Comparison of ENCODE assay signal across 8 cellular contexts in genomic region chr7:43869898-43870240, GRCh38. TPM values are rescaled to one million over a fixed set of nuclear protein-coding genes. Genes with fewer than 3 reads are reported as not detected.
A peak's percentile ranks its signal among the peaks of the same experiment; 100 is the strongest.
DNase-seq lines count a peak whose midpoint lies in the region; ATAC-seq and TF ChIP-seq lines count a peak whose summit lies in the region.

No MANE protein-coding gene starts in this region.

- H3K27me3 Mint-ChIP-seq in activated CD4-positive, alpha-beta T cell treated with anti-CD3 and anti-CD28 coated beads, Interleukin-2, amount 10 ng/mL, durations not matched to agents 24 days and 14 days = no peaks in the 10 kb centered on the region

- H2BK15ac ChIP-seq in neuronal stem cell (ENCODE audit: low read length) = no peak overlapping the region

- peak overlapping the region; percentile 97 for H2AFZ ChIP-seq in neuronal stem cell (ENCODE audit: low read length)

- in situ Hi-C loops in GM13977 (cut with MboI; ENCODE audit: low pct_unique_long_range_greater_than_20kb, low sequenced_read_pairs, unreplicated experiment) = no loop called here

- no peaks in the 10 kb centered on the region for H3K79me1 ChIP-seq in neuronal stem cell (ENCODE audit: low read depth, low read length)

- H3K14ac ChIP-seq in neuronal stem cell (ENCODE audit: low read length) = no peak overlapping the region

- no peak for DNase-seq in activated CD4-positive, alpha-beta T cell treated with anti-CD3 and anti-CD28 coated beads, Interleukin-2, amount 10 ng/mL, durations not matched to agents 24 days and 14 days
- DNase-seq in activated CD4-positive, alpha-beta T cell treated with anti-CD3 and anti-CD28 coated beads for 4 hours = no peak
- peak; percentile 92 for DNase-seq in fibroblast of mammary gland (ENCODE audit: low read depth)
- DNase-seq in neuronal stem cell (ENCODE audit: low spot score) = no peak
- DNase-seq in GM13977 (ENCODE audit: low spot score) = no peak

- no peak overlapping the region for H4K8ac ChIP-seq in neuronal stem cell (ENCODE audit: low read depth, low read length)

- intact Hi-C loops in activated CD4-positive, alpha-beta T cell treated with anti-CD3 and anti-CD28 coated beads, Interleukin-2, amount 10 ng/mL, durations not matched to agents 24 days and 14 days (cut with micrococcal nuclease) = loop anchor here (1.0 to 2.0 kb wide), 3 partner anchors 35 to 56 kb away; partner anchors contain the start of genes UBE2D4 and URGCP

- peaks cover 7 to 12% of the 10 kb centered on the region in 2 donors for H3K9me3 ChIP-seq in neuronal stem cell (replicated peaks in 1 of 2; ENCODE audit: control insufficient read depth in 2 of 2, insufficient read depth in 1 of 2, low read depth in 1 of 2, low read length in 2 of 2)

- no peak overlapping the region for H2BK120ac ChIP-seq in neuronal stem cell (ENCODE audit: low read depth, low read length)

- H3K27ac Mint-ChIP-seq in activated CD4-positive, alpha-beta T cell treated with anti-CD3 and anti-CD28 coated beads, Interleukin-2, amount 10 ng/mL, durations not matched to agents 24 days and 14 days = peak overlapping the region; percentile 84

- no peak overlapping the region for H3K23ac ChIP-seq in neuronal stem cell (ENCODE audit: low read depth, low read length, poor library complexity)

- ATAC-seq in HG03442 (IDR thresholded peaks at IDR 0.05; ENCODE audit: unreplicated experiment) (peak; percentile 7), GM19455 (IDR thresholded peaks at IDR 0.05; ENCODE audit: unreplicated experiment) (no peak)

- H2BK5ac ChIP-seq in neuronal stem cell (ENCODE audit: low read length) = no peak overlapping the region

- H3K4ac ChIP-seq in neuronal stem cell (ENCODE audit: low read length) = no peak overlapping the region

- no peak overlapping the region for H2AK5ac ChIP-seq in neuronal stem cell (ENCODE audit: low read depth, low read length)

- H2BK12ac ChIP-seq in neuronal stem cell (ENCODE audit: low read length) = no peak overlapping the region

- peaks cover 18% of the 10 kb centered on the region for H3K4me1 Mint-ChIP-seq in activated CD4-positive, alpha-beta T cell treated with anti-CD3 and anti-CD28 coated beads, Interleukin-2, amount 10 ng/mL, durations not matched to agents 24 days and 14 days

- H3K9me3 Mint-ChIP-seq in activated CD4-positive, alpha-beta T cell treated with anti-CD3 and anti-CD28 coated beads, Interleukin-2, amount 10 ng/mL, durations not matched to agents 24 days and 14 days = no peaks in the 10 kb centered on the region

- H3K4me1 ChIP-seq in neuronal stem cell (ENCODE audit: control insufficient read depth in 2 of 2, insufficient read depth in 1 of 2, low read depth in 1 of 2, low read length in 2 of 2) = peaks cover 3 to 7% of the 10 kb centered on the region in 2 donors

- H3K4me3 ChIP-seq in fibroblast of mammary gland (ENCODE audit: control insufficient read depth, low read depth, low read length) (peak overlapping the region; percentile 76), neuronal stem cell (ENCODE audit: low read length in 2 of 2) (peak overlapping the region; percentile 71 to 94)

- peak overlapping the region; percentile 79 for H3K27ac ChIP-seq in VCaP
- peak overlapping the region; percentile 70 for H3K27ac ChIP-seq in neuronal stem cell (replicated peaks; ENCODE audit: low read length)

- TF ChIP-seq CTCF in VCaP (conservative IDR thresholded peaks at IDR 0.05) (no peak), fibroblast of mammary gland (conservative IDR thresholded peaks at IDR 0.05; ENCODE audit: control insufficient read depth, insufficient read depth, low read depth, low read length) (no peak), GM13977 (IDR thresholded peaks at IDR 0.05; ENCODE audit: extremely low read depth, insufficient read depth, missing control alignments) (no peak)

- H3K4me3 Mint-ChIP-seq in activated CD4-positive, alpha-beta T cell treated with anti-CD3 and anti-CD28 coated beads, Interleukin-2, amount 10 ng/mL, durations not matched to agents 24 days and 14 days = peak overlapping the region; percentile 95

- H3K36me3 ChIP-seq in neuronal stem cell (replicated peaks in 1 of 2; ENCODE audit: control insufficient read depth in 2 of 2, insufficient read depth in 2 of 2, low read length in 2 of 2) = peaks cover 10 to 25% of the 10 kb centered on the region in 2 donors

- WGBS in neuronal stem cell (ENCODE audit: extremely low coverage in 2 of 2, insufficient read length in 2 of 2, insufficient replicate concordance in 1 of 2), 2 donors = no CpG with 5 or more reads among the region's 12 CpGs

- peaks cover 30% of the 10 kb centered on the region for H3K36me3 Mint-ChIP-seq in activated CD4-positive, alpha-beta T cell treated with anti-CD3 and anti-CD28 coated beads, Interleukin-2, amount 10 ng/mL, durations not matched to agents 24 days and 14 days (ENCODE audit: low read depth)

- no peak overlapping the region for H4K91ac ChIP-seq in neuronal stem cell (ENCODE audit: low read depth, low read length, poor library complexity)

- H3K4me2 ChIP-seq in neuronal stem cell (ENCODE audit: insufficient read depth, low read length, poor library complexity, severe bottlenecking) = peak overlapping the region; percentile 77

- no peak overlapping the region for H3K18ac ChIP-seq in neuronal stem cell (ENCODE audit: low read length)

- no peaks in the 10 kb centered on the region for H3K27me3 ChIP-seq in neuronal stem cell (ENCODE audit: control insufficient read depth in 3 of 3, insufficient read depth in 3 of 3, low read depth in 1 of 3, low read length in 3 of 3)

- H3K9ac ChIP-seq in neuronal stem cell (ENCODE audit: low read depth, low read length, poor library complexity) = peak overlapping the region; percentile 87

RNA-seq across cellular contexts. Expression of gene MRPS24, which starts 0.6 kb away (rescaled TPM):
- total RNA-seq in activated CD4-positive, alpha-beta T cell treated with anti-CD3 and anti-CD28 coated beads, Interleukin-2, amount 10 ng/mL, durations not matched to agents 24 days and 14 days = 119 and 123 TPM in 2 replicates
- polyA plus RNA-seq in neuronal stem cell (2013, experiment 1 of 2) = 130 TPM
- polyA plus RNA-seq in neuronal stem cell (2013, experiment 2 of 2) = 127 TPM

RNA-seq across cellular contexts. Expression of gene URGCP, which starts 36.5 kb away (rescaled TPM):
- 33.2 and 33.4 TPM in 2 replicates for total RNA-seq in activated CD4-positive, alpha-beta T cell treated with anti-CD3 and anti-CD28 coated beads, Interleukin-2, amount 10 ng/mL, durations not matched to agents 24 days and 14 days
- 8.0 TPM for polyA plus RNA-seq in neuronal stem cell (2013, experiment 1 of 2)
- 9.4 TPM for polyA plus RNA-seq in neuronal stem cell (2013, experiment 2 of 2)

RNA-seq across cellular contexts. Expression of gene UBE2D4, which starts 56.4 kb away (rescaled TPM):
- 16.0 and 17.2 TPM in 2 replicates for total RNA-seq in activated CD4-positive, alpha-beta T cell treated with anti-CD3 and anti-CD28 coated beads, Interleukin-2, amount 10 ng/mL, durations not matched to agents 24 days and 14 days
- polyA plus RNA-seq in neuronal stem cell (2013, experiment 1 of 2) = 8.5 TPM
- polyA plus RNA-seq in neuronal stem cell (2013, experiment 2 of 2) = 8.8 TPM
